Comparison of ENCODE assay signal across 8 cellular contexts in genomic region chr16:1989826-1990335, GRCh38. TPM values are rescaled to one million over a fixed set of nuclear protein-coding genes. Genes with fewer than 3 reads are reported as not detected.
DNase-seq lines count a peak whose midpoint lies in the region; ATAC-seq, FAIRE-seq and TF ChIP-seq lines count a peak whose summit lies in the region.

Gene SYNGR3, plus strand, starts transcription at chr16:1989970. Its CDS starts 133 bp downstream, at chr16:1990103.

- TF ChIP-seq POLR2A in body of pancreas (IDR thresholded peaks at IDR 0.05): no peak

- WGBS in body of pancreas, 2 donors: 1% methylated on average over 14 to 53 of the region's 66 CpGs

- H3K4me3 ChIP-seq in right atrium auricular region (peak within 1 kb of the TSS; percentile 21 to 31), WI38 (ENCODE audit: low read depth, low read length) (peak within 1 kb of the TSS; percentile 17), body of pancreas (no peak within 1 kb of the TSS)

- DNase-seq in right atrium auricular region (ENCODE audit: low spot score): no peak
- DNase-seq in Right ventricle myocardium superior: no peak
- DNase-seq in iPS-NIHi11 (ENCODE audit: low spot score): peak; percentile 59
- no peak for DNase-seq in body of pancreas
- no peak for DNase-seq in hypothalamus (lab: John Stamatoyannopoulos, UW)
- no peak for DNase-seq in GM19239 (ENCODE audit: insufficient read length, low spot score)
- no peak for DNase-seq in dermis blood vessel endothelial cell

- peaks cover 16 to 26% of the 10 kb centered on the region in 2 donors for H3K27me3 ChIP-seq in right atrium auricular region
- peaks cover 0 to 19% of the 10 kb centered on the region in 2 donors for H3K27me3 ChIP-seq in body of pancreas

- FAIRE-seq in GM19239 (lab: Jason Lieb, UNC): no peak

- intact Hi-C loops in Right ventricle myocardium superior (cut with DNase I) (no loop called here), body of pancreas (cut with DNase I) (no loop called here)

- no peak for ATAC-seq in Right ventricle myocardium superior (ENCODE audit: poor library complexity)
- ATAC-seq in body of pancreas: no peak

- H3K4me1 ChIP-seq in right atrium auricular region (peaks cover 0 to 38% of the 10 kb centered on the region in 2 donors), body of pancreas (peaks cover 42% of the 10 kb centered on the region)

- TF ChIP-seq CTCF in right atrium auricular region (IDR thresholded peaks at IDR 0.05) (no peak), WI38 (IDR thresholded peaks at IDR 0.05; ENCODE audit: low read depth, low read length) (no peak), body of pancreas (IDR thresholded peaks at IDR 0.05) (no peak)

- H3K27ac ChIP-seq in right atrium auricular region (no peak within 1 kb of the TSS), body of pancreas (no peak within 1 kb of the TSS)

- H3K36me3 ChIP-seq in right atrium auricular region (peaks cover 12% of the 10 kb centered on the region), body of pancreas (replicated peaks in 1 of 2; ENCODE audit: insufficient read depth in 1 of 2, low read depth in 2 of 2) (peaks cover 0 to 2% of the 10 kb centered on the region in 2 donors)

- H3K9me3 ChIP-seq in right atrium auricular region: no peaks in the 10 kb centered on the region
- H3K9me3 ChIP-seq in body of pancreas: no peaks in the 10 kb centered on the region

RNA-seq across cellular contexts. Expression of gene SYNGR3, which starts in this region (rescaled TPM):
- 1 to 10 TPM in 1 of 2 donors, under 1 TPM in 1; 0.52 to 2.1 TPM for total RNA-seq in right atrium auricular region
- total RNA-seq in Right ventricle myocardium superior: 0.32 TPM
- total RNA-seq in body of pancreas: 1 to 10 TPM in 1 of 2 donors, under 1 TPM in 1; 0.33 to 1.6 TPM
- 1.6 and 2.4 TPM in 2 replicates for total RNA-seq in dermis blood vessel endothelial cell

Comparison
In these comparisons a context has a peak if more than half of its experiments do, and no peak if none do; other contexts are left out.
1. H3K4me3 ChIP-seq: peak in right atrium auricular region (2 of 2) and WI38 (single experiment); none in body of pancreas (0 of 2).